In genomic region chr1:206766251-206766856, GRCh38 we compare ENCODE assay signal across 8 cellular contexts. TPM values are rescaled to one million over a fixed set of nuclear protein-coding genes. Genes with fewer than 3 reads are reported as not detected.
DNase-seq lines count a peak whose midpoint lies in the region; ATAC-seq, FAIRE-seq and TF ChIP-seq lines count a peak whose summit lies in the region.

No MANE protein-coding gene starts in this region.

- H3K36me3 Mint-ChIP-seq in neural progenitor cell = no peaks in the 10 kb centered on the region

- H3K27me3 Mint-ChIP-seq in neural progenitor cell (ENCODE audit: insufficient read depth, low read depth) = peaks cover 7% of the 10 kb centered on the region

- H3K9me3 Mint-ChIP-seq in neural progenitor cell = peaks cover 3% of the 10 kb centered on the region

- H3K27ac Mint-ChIP-seq in neural progenitor cell = no peak overlapping the region

- no peak overlapping the region for H2AFZ ChIP-seq in neural progenitor cell (replicated peaks)

- H3K9ac ChIP-seq in neural progenitor cell = no peak overlapping the region

- H3K4me2 ChIP-seq in neural progenitor cell = no peak overlapping the region

- H3K27me3 ChIP-seq in WERI-Rb-1 (ENCODE audit: insufficient read depth, low read depth, severe bottlenecking) = peaks cover 93% of the 10 kb centered on the region
- H3K27me3 ChIP-seq in neural progenitor cell = no peaks in the 10 kb centered on the region

- no peak overlapping the region for H3K4me3 Mint-ChIP-seq in neural progenitor cell

- no peaks in the 10 kb centered on the region for H4K20me1 ChIP-seq in neural progenitor cell (ENCODE audit: low read depth)

- peaks cover 20% of the 10 kb centered on the region for H3K9me3 ChIP-seq in WERI-Rb-1 (ENCODE audit: severe bottlenecking)
- H3K9me3 ChIP-seq in neural progenitor cell (ENCODE audit: low read depth) = no peaks in the 10 kb centered on the region

- H3K4me3 ChIP-seq in WERI-Rb-1 (ENCODE audit: low read depth, low read length) = no peak overlapping the region
- H3K4me3 ChIP-seq in neural progenitor cell = no peak overlapping the region

- ATAC-seq in HG03520 (IDR thresholded peaks at IDR 0.05; ENCODE audit: unreplicated experiment) = peak; percentile 33

- peaks cover 20% of the 10 kb centered on the region for H3K4me1 Mint-ChIP-seq in neural progenitor cell

- no peak for TF ChIP-seq CTCF in WERI-Rb-1 (IDR thresholded peaks at IDR 0.05; ENCODE audit: low read depth, low read length)
- no peak for TF ChIP-seq CTCF in neural progenitor cell (IDR thresholded peaks at IDR 0.05)

- H3K79me2 ChIP-seq in neural progenitor cell (ENCODE audit: low read depth) = no peaks in the 10 kb centered on the region

- H3K4me1 ChIP-seq in neural progenitor cell = peaks cover 11% of the 10 kb centered on the region

- DNase-seq in AG08395 (ENCODE audit: low spot score) (peak; percentile 66), GM19239 (ENCODE audit: insufficient read length, low spot score) (no peak), WERI-Rb-1 (peak; percentile 42), neural progenitor cell (ENCODE audit: low spot score) (peak; percentile 7), urothelium cell line (ENCODE audit: low spot score) (peak; percentile 73), NCI-H774 (lab: John Stamatoyannopoulos, UW) (no peak)
- DNase-seq in central memory CD4-positive, alpha-beta T cell = peak; percentile 75

- FAIRE-seq in GM19239 (lab: Jason Lieb, UNC) (peak; percentile 94), urothelium cell line (lab: Jason Lieb, UNC) (no peak)

- no peaks in the 10 kb centered on the region for H3K36me3 ChIP-seq in WERI-Rb-1
- no peaks in the 10 kb centered on the region for H3K36me3 ChIP-seq in neural progenitor cell

- no peaks in the 10 kb centered on the region for H3F3A ChIP-seq in neural progenitor cell (ENCODE audit: low read depth)

- H3K27ac ChIP-seq in WERI-Rb-1 (no peak overlapping the region), neural progenitor cell (no peak overlapping the region)

RNA-seq across cellular contexts. Expression of gene IL19, which starts 4.2 kb away (rescaled TPM):
- not detected in 2 replicates for total RNA-seq in neural progenitor cell (ENCODE audit: low replicate concordance)

RNA-seq across cellular contexts. Expression of gene IL10, which starts 5.9 kb away (rescaled TPM):
- total RNA-seq in neural progenitor cell (ENCODE audit: low replicate concordance) = not detected in 2 replicates

Comparison
In these comparisons a context has a peak if more than half of its experiments do, and no peak if none do; other contexts are left out.
1. DNase-seq: peak in AG08395 (single experiment), WERI-Rb-1 (single experiment), central memory CD4-positive, alpha-beta T cell (single experiment), neural progenitor cell (single experiment) and urothelium cell line (single experiment); none in GM19239 (single experiment) and NCI-H774 (single experiment).